10 cellular contexts compared by ENCODE assay signal in genomic region chr12:84484796-84485195, GRCh38.
"Had no signal": no experiment of that assay in that cellular context is flagged by ENCODE, and none has a peak within 500 bp of the region (broad histone marks: within the 10 kb centered on the region; RNA-seq: fewer than 3 reads in every experiment).

No MANE protein-coding gene starts in this region.

- H3K4me3 ChIP-seq: GM23338, HAP-1 had no signal

- H3K27ac ChIP-seq: HL-60, KMS-11 had no signal

- H3K4me1 ChIP-seq: HAP-1 had no signal

- H3K9ac ChIP-seq: KMS-11 had no signal

- ATAC-seq: GM23338, HCT116, HepG2 had no signal

- H2AFZ ChIP-seq: GM23338 had no signal

- H3K4me3 Mint-ChIP-seq: GM23338, HFFc6 had no signal

- H3K4me1 Mint-ChIP-seq: GM23338 had no signal

- H3K9me3 Mint-ChIP-seq: GM23338, HFFc6 had no signal

- FAIRE-seq: H1, H54, HepG2 had no signal

- H3K36me3 ChIP-seq: HAP-1 had no signal

- DNase-seq: HFFc6, KBM-7 had no signal

- H3K9me3 ChIP-seq: HAP-1 had no signal

- H3K4me2 ChIP-seq: GM23338, KMS-11 had no signal

- H3K27ac Mint-ChIP-seq: GM23338, HFFc6 had no signal
